ENCODE assay signal across 28 cellular contexts in the genomic region with DNA sequence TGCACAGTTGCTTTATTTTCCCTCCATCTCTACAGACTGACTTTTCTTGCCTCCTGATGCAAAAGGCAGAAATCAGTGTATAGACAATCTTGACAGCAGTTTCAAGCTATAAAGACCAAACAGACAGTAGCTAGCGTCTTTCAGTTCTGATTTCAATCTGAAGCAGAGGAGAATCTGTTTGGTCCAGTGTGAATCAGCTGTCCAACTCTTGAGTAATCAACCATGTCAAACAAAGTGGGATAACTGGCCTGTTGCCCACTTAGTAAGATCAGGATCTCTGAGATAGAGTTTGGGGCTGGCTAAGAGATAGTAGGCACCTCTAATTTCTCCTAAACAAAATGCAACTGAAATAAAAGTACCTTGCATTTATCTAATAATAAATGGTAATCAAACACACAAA.
"Had no signal": no experiment of that assay in that cellular context is flagged by ENCODE, and none has a peak within 500 bp of the region (broad histone marks: within the 10 kb centered on the region; RNA-seq: fewer than 3 reads in every experiment).

No MANE protein-coding gene starts in this region.

- ATAC-seq: left colon; left lung; lower lobe of right lung; naive thymus-derived CD8-positive, alpha-beta T cell; pancreas; psoas muscle; right lobe of liver; stimulated activated memory B cell treated with anti-CD40 and anti-IgM and Interleukin-4, amounts not matched to agents 10 μg/mL and 1 μg/mL and 100 μg/mL, for 72 hours; stimulated activated naive CD8-positive, alpha-beta T cell treated with anti-CD3 and anti-CD28 coated beads, Interleukin-15, amount 100 ng/mL, for 72 hours had no signal

- H3K27me3 ChIP-seq: left lung, pancreas, right atrium auricular region, right lobe of liver, transverse colon, upper lobe of left lung, vagina had no signal

- H3K4me1 ChIP-seq: left lung, lower lobe of right lung, pancreas, psoas muscle, right atrium auricular region, right lobe of liver, transverse colon, upper lobe of left lung, vagina had no signal

- H3K9me3 ChIP-seq: lower lobe of right lung, pancreas, psoas muscle, right lobe of liver, upper lobe of left lung, vagina had no signal

- H3K4me1 Mint-ChIP-seq: nephron; neural crest cell; stimulated activated memory B cell treated with anti-CD40 and anti-IgM and Interleukin-4, amounts not matched to agents 10 μg/mL and 1 μg/mL and 100 μg/mL, for 72 hours; stimulated activated naive CD8-positive, alpha-beta T cell treated with anti-CD3 and anti-CD28 coated beads, Interleukin-15, amount 100 ng/mL, for 72 hours had no signal

- H3K9me3 Mint-ChIP-seq: nephron had no signal

- H3K4me3 Mint-ChIP-seq: naive thymus-derived CD8-positive, alpha-beta T cell; nephron; neural crest cell; stimulated activated memory B cell treated with anti-CD40 and anti-IgM and Interleukin-4, amounts not matched to agents 10 μg/mL and 1 μg/mL and 100 μg/mL, for 72 hours; stimulated activated naive CD8-positive, alpha-beta T cell treated with anti-CD3 and anti-CD28 coated beads, Interleukin-15, amount 100 ng/mL, for 72 hours had no signal

- H3K27ac ChIP-seq: left lung, lower lobe of right lung, pancreas, psoas muscle, right atrium auricular region, right lobe of liver, transverse colon, upper lobe of left lung, vagina had no signal

- H3K27ac Mint-ChIP-seq: naive thymus-derived CD8-positive, alpha-beta T cell; nephron; stimulated activated memory B cell treated with anti-CD40 and anti-IgM and Interleukin-4, amounts not matched to agents 10 μg/mL and 1 μg/mL and 100 μg/mL, for 72 hours; stimulated activated naive CD8-positive, alpha-beta T cell treated with anti-CD3 and anti-CD28 coated beads, Interleukin-15, amount 100 ng/mL, for 72 hours had no signal

- H3K36me3 Mint-ChIP-seq: naive thymus-derived CD8-positive, alpha-beta T cell; stimulated activated memory B cell treated with anti-CD40 and anti-IgM and Interleukin-4, amounts not matched to agents 10 μg/mL and 1 μg/mL and 100 μg/mL, for 72 hours had no signal

- DNase-seq: hippocampal formation; kidney glomerular epithelial cell; left colon; left lung; lower lobe of right lung; mammary epithelial cell; mesenchymal stem cell; naive thymus-derived CD8-positive, alpha-beta T cell; nucleus accumbens; pancreas; posterior cingulate gyrus; psoas muscle; right lobe of liver; stimulated activated CD4-positive, alpha-beta T cell treated with anti-CD3 and anti-CD28 coated beads, Interleukin-1b, Interleukin-23, amount 100 ng/mL, for 48 hours; stimulated activated CD4-positive, alpha-beta T cell treated with anti-CD3 and anti-CD28 coated beads, Interleukin-2, amount 100 ng/mL, for 48 hours; stimulated activated CD4-positive, alpha-beta T cell treated with anti-CD3 and anti-CD28 coated beads, Interleukin-4, amount 100 ng/mL, for 4 hours; stimulated activated CD8-positive, alpha-beta memory T cell treated with anti-CD3 and anti-CD28 coated beads, Interleukin-4, amount 100 ng/mL, for 48 hours; stimulated activated naive CD4-positive, alpha-beta T cell treated with Interleukin-2 at 50 U/mL for 16 hours; stimulated activated naive CD8-positive, alpha-beta T cell treated with anti-CD3 and anti-CD28 coated beads, Interleukin-15, amount 100 ng/mL, for 72 hours; substantia nigra; transverse colon; upper lobe of left lung had no signal

- H3K4me2 ChIP-seq: smooth muscle cell had no signal

- H3K27me3 Mint-ChIP-seq: naive thymus-derived CD8-positive, alpha-beta T cell; stimulated activated memory B cell treated with anti-CD40 and anti-IgM and Interleukin-4, amounts not matched to agents 10 μg/mL and 1 μg/mL and 100 μg/mL, for 72 hours; stimulated activated naive CD8-positive, alpha-beta T cell treated with anti-CD3 and anti-CD28 coated beads, Interleukin-15, amount 100 ng/mL, for 72 hours had no signal

- H3K4me3 ChIP-seq: left lung, lower lobe of right lung, pancreas, psoas muscle, right atrium auricular region, right lobe of liver, smooth muscle cell, transverse colon, upper lobe of left lung, vagina had no signal

- H3K36me3 ChIP-seq: left lung, lower lobe of right lung, pancreas, right atrium auricular region, right lobe of liver, transverse colon, upper lobe of left lung, vagina had no signal
